ENCODE assay signal across 1 cellular context in genomic region chr6:31912186-31912585, GRCh38.
TF ChIP-seq lines count a peak whose summit lies in the region.

No MANE protein-coding gene starts in this region.

TF ChIP-seq in HEK293, 187 proteins besides CTCF, POLR2A, EP300 and RAD21 (continued from another document):
- peak; percentile 69 for TF ChIP-seq ZBTB17 (tag by site-specific recombination; IDR thresholded peaks at IDR 0.05)
- no peak for TF ChIP-seq ZBTB21 (tag by site-specific recombination; IDR thresholded peaks at IDR 0.05)
